ENCODE assay signal across 24 cellular contexts in genomic region chr22:35406443-35406842, GRCh38. TPM values are rescaled to one million over a fixed set of nuclear protein-coding genes. Genes with fewer than 3 reads are reported as not detected.
"Had no signal": no experiment of that assay in that cellular context is flagged by ENCODE, and none has a peak within 500 bp of the region (broad histone marks: within the 10 kb centered on the region; RNA-seq: fewer than 3 reads in every experiment).

No MANE protein-coding gene starts in this region.

- FAIRE-seq: keratinocyte, small intestine had no signal

- H3K4me1 ChIP-seq: colonic mucosa, gastrocnemius medialis, left ventricle myocardium inferior had no signal

- H3K4me3 ChIP-seq: colonic mucosa, dorsolateral prefrontal cortex, esophagus muscularis mucosa, gastrocnemius medialis, heart right ventricle, left ventricle myocardium inferior, lower lobe of right lung, mucosa of descending colon, ovary, tibial artery, upper lobe of left lung, vagina had no signal

- H3K27ac ChIP-seq: colonic mucosa, dorsolateral prefrontal cortex, epithelial cell of prostate, esophagus muscularis mucosa, gastrocnemius medialis, left ventricle myocardium inferior, lower lobe of right lung, ovary, tibial artery, upper lobe of left lung, vagina had no signal

- H3K27me3 ChIP-seq: colonic mucosa, dorsolateral prefrontal cortex, esophagus muscularis mucosa, gastrocnemius medialis, heart right ventricle, ovary, tibial artery, upper lobe of left lung, vagina had no signal

- ATAC-seq: gastrocnemius medialis; heart right ventricle; lower lobe of right lung; mucosa of descending colon; naive thymus-derived CD8-positive, alpha-beta T cell; right cardiac atrium had no signal

- H3K9me3 ChIP-seq: colonic mucosa, esophagus muscularis mucosa, gastrocnemius medialis, heart right ventricle, left ventricle myocardium inferior, lower lobe of right lung, mucosa of descending colon, ovary, tibial artery, upper lobe of left lung, vagina had no signal

- H3K36me3 ChIP-seq: colonic mucosa, ovary had no signal

- DNase-seq: colonic mucosa; dorsolateral prefrontal cortex; effector memory CD4-positive, alpha-beta T cell; gastrocnemius medialis; heart right ventricle; hypothalamus; immature natural killer cell; left ventricle myocardium inferior; lower lobe of right lung; mesendoderm; mucosa of descending colon; naive thymus-derived CD8-positive, alpha-beta T cell; nucleus accumbens; ovary; right cardiac atrium; small intestine; stimulated activated CD4-positive, alpha-beta T cell treated with anti-CD3 and anti-CD28 coated beads, Interleukin-12 subunit alpha, Interleukin-12 subunit beta, amount 100 ng/mL, for 4 hours; tibial artery; upper lobe of left lung had no signal

RNA-seq across cellular contexts. Expression of gene HMOX1, which starts 25.5 kb away (rescaled TPM):
- polyA plus RNA-seq: neural cell had no signal
